2 cellular contexts compared by ENCODE assay signal in the genomic region with DNA sequence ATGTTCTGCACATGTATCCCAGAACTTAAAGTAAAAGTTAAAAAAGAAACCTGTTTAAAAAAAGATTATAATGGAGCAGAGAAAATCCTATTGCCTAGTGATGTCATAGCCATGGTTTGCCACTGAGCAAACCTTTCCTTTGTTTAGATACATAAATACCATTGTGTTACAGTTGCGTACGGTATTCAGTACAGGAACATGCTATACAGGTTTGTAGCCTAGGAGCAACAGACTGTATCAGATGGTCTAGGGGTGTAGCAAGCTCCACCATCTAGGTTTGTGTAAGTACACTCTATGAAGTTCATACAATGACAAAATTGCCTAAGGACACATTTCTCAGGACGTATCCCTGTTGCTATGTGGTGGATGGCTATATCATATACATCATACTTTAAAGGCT.
TF ChIP-seq lines count a peak whose summit lies in the region.

No MANE protein-coding gene starts in this region.

TF ChIP-seq in SK-N-SH, 30 proteins besides CTCF, POLR2A, EP300 and RAD21 (continued from another document):
- TF ChIP-seq, protein P1, sequence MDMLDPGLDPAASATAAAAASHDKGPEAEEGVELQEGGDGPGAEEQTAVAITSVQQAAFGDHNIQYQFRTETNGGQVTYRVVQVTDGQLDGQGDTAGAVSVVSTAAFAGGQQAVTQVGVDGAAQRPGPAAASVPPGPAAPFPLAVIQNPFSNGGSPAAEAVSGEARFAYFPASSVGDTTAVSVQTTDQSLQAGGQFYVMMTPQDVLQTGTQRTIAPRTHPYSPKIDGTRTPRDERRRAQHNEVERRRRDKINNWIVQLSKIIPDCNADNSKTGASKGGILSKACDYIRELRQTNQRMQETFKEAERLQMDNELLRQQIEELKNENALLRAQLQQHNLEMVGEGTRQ (IDR thresholded peaks at IDR 0.05; ENCODE audit: borderline replicate concordance, low read depth, low read length) = no peak
- TF ChIP-seq RXRA (IDR thresholded peaks at IDR 0.05; ENCODE audit: borderline replicate concordance, low read depth) (no peak), GATA2 (CRISPR knock-in tag; IDR thresholded peaks at IDR 0.05) (no peak), FOSL2 (IDR thresholded peaks at IDR 0.05; ENCODE audit: borderline replicate concordance, low read depth) (no peak), SIN3A (IDR thresholded peaks at IDR 0.05; ENCODE audit: borderline replicate concordance, low read depth, low read length) (no peak), TCF12 (IDR thresholded peaks at IDR 0.05) (no peak), TAF1 (IDR thresholded peaks at IDR 0.05; ENCODE audit: borderline replicate concordance, low read depth, low read length) (no peak), ZBTB33 (IDR thresholded peaks at IDR 0.05; ENCODE audit: borderline replicate concordance, low read depth) (no peak), CHD2 (IDR thresholded peaks at IDR 0.05; ENCODE audit: low read length, partially characterized antibody) (no peak), YY1 (IDR thresholded peaks at IDR 0.05; ENCODE audit: low read depth) (no peak), PBX3 (IDR thresholded peaks at IDR 0.05) (no peak), RCOR1 (IDR thresholded peaks at IDR 0.05; ENCODE audit: low read length) (no peak), MXI1 (IDR thresholded peaks at IDR 0.05; ENCODE audit: low read depth, low read length) (no peak), FOXM1 (IDR thresholded peaks at IDR 0.05; ENCODE audit: low read depth) (no peak), FOXJ3 (CRISPR knock-in tag; IDR thresholded peaks at IDR 0.05) (no peak)

TF ChIP-seq in SK-N-SH treated with all-trans-retinoic acid at 6 μM for 48 hours, 23 proteins besides CTCF, POLR2A, EP300 and RAD21 (continued from another document):
- TF ChIP-seq, protein P2, sequence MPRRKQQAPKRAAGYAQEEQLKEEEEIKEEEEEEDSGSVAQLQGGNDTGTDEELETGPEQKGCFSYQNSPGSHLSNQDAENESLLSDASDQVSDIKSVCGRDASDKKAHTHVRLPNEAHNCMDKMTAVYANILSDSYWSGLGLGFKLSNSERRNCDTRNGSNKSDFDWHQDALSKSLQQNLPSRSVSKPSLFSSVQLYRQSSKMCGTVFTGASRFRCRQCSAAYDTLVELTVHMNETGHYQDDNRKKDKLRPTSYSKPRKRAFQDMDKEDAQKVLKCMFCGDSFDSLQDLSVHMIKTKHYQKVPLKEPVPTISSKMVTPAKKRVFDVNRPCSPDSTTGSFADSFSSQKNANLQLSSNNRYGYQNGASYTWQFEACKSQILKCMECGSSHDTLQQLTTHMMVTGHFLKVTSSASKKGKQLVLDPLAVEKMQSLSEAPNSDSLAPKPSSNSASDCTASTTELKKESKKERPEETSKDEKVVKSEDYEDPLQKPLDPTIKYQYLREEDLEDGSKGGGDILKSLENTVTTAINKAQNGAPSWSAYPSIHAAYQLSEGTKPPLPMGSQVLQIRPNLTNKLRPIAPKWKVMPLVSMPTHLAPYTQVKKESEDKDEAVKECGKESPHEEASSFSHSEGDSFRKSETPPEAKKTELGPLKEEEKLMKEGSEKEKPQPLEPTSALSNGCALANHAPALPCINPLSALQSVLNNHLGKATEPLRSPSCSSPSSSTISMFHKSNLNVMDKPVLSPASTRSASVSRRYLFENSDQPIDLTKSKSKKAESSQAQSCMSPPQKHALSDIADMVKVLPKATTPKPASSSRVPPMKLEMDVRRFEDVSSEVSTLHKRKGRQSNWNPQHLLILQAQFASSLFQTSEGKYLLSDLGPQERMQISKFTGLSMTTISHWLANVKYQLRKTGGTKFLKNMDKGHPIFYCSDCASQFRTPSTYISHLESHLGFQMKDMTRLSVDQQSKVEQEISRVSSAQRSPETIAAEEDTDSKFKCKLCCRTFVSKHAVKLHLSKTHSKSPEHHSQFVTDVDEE (CRISPR knock-in tag; IDR thresholded peaks at IDR 0.05) = no peak
- no peak for TF ChIP-seq SNAI2 (CRISPR knock-in tag; IDR thresholded peaks at IDR 0.05)
- no peak for TF ChIP-seq PATZ1 (CRISPR knock-in tag; IDR thresholded peaks at IDR 0.05; ENCODE audit: borderline replicate concordance)
- no peak for TF ChIP-seq ZC3H10 (CRISPR knock-in tag; IDR thresholded peaks at IDR 0.05)
- TF ChIP-seq TCF4 (CRISPR knock-in tag; IDR thresholded peaks at IDR 0.05; ENCODE audit: borderline replicate concordance) = no peak
- no peak for TF ChIP-seq ISL1 (CRISPR knock-in tag; IDR thresholded peaks at IDR 0.05)
- no peak for TF ChIP-seq CSRNP3 (CRISPR knock-in tag; IDR thresholded peaks at IDR 0.05)
- no peak for TF ChIP-seq ZNF8 (CRISPR knock-in tag; IDR thresholded peaks at IDR 0.05)
TF ChIP-seq in SK-N-SH treated with all-trans-retinoic acid at 6 μM for 48 hours: peak in this region for 0.
